28 cellular contexts compared by ENCODE assay signal in the genomic region with DNA sequence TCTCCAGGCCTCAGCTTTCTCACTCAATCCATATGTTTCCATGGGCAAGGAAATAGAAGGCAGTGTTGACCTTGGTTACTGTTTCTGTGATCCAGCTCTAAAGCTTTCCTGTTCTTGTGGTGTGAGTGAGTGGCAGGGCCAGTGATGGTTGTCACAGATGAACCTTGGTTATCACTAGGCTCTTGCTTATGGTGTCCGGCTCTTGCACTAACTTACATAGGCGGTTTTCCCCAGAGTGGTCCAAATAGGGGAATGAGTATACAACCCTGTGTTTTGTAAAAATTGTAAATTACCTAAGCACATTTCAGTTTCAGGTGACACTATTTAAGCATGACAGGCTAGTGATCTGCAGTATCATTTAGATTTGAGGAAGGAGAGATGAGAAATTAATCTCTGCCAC.
"Had no signal": no experiment of that assay in that cellular context is flagged by ENCODE, and none has a peak within 500 bp of the region (broad histone marks: within the 10 kb centered on the region; RNA-seq: fewer than 3 reads in every experiment).

No MANE protein-coding gene starts in this region.

- H3K27me3 Mint-ChIP-seq: activated CD4-positive, alpha-beta T cell treated with anti-CD3 and anti-CD28 coated beads, Interleukin-2, amount 10 ng/mL, durations not matched to agents 24 days and 14 days; activated naive CD4-positive, alpha-beta T cell treated with anti-CD3 and anti-CD28 coated beads, Interleukin-2, amount 50 U/mL, for 24 hours; naive B cell; progenitor cell of endocrine pancreas; stimulated activated naive B cell treated with anti-CD40 and anti-IgM and Interleukin-4, amounts not matched to agents 10 μg/mL and 1 μg/mL and 100 μg/mL, for 72 hours had no signal

- DNase-seq: activated CD4-positive, alpha-beta T cell treated with anti-CD3 and anti-CD28 coated beads, Interleukin-2, amount 10 ng/mL, durations not matched to agents 24 days and 14 days; activated gamma-delta T cell; activated T-cell treated with anti-CD3 and anti-CD28 coated beads for 4 hours; cerebellar nuclear complex; colonic mucosa; effector CD8-positive, alpha-beta T cell; esophagus squamous epithelium; foreskin melanocyte; islet precursor cell; naive B cell; nephron progenitor cell; ovary; retina; stimulated activated CD4-positive, alpha-beta T cell treated with anti-CD3 and anti-CD28 coated beads, Interleukin-1b, Interleukin-23, amount 100 ng/mL, for 48 hours; stimulated activated CD4-positive, alpha-beta T cell treated with anti-CD3 and anti-CD28 coated beads, Interleukin-4, amount 100 ng/mL, for 4 hours; stimulated activated CD8-positive, alpha-beta memory T cell treated with anti-CD3 and anti-CD28 coated beads, Interleukin-4, amount 100 ng/mL, for 48 hours; stimulated activated naive B cell treated with anti-CD40 and anti-IgM and Interleukin-4, amounts not matched to agents 10 μg/mL and 1 μg/mL and 100 μg/mL, for 72 hours; T-helper 1 cell; WERI-Rb-1 had no signal

- H3K4me1 ChIP-seq: colonic mucosa had no signal

- H3K4me3 Mint-ChIP-seq: activated CD4-positive, alpha-beta T cell treated with anti-CD3 and anti-CD28 coated beads, Interleukin-2, amount 10 ng/mL, durations not matched to agents 24 days and 14 days; activated naive CD4-positive, alpha-beta T cell treated with anti-CD3 and anti-CD28 coated beads, Interleukin-2, amount 50 U/mL, for 24 hours; activated T-helper 1 cell treated with anti-CD3 and anti-CD28 coated beads, Interleukin-12 subunit alpha, Interleukin-12 subunit beta, Interleukin-2, Interleukin-4 antibody, amounts not matched to agents 30 ng/mL and 10 ng/mL and 1 ng/mL, durations not matched to agents 14 hours and 24 hours and 36 hours; mesothelial cell of epicardium; nephron progenitor cell; stimulated activated naive B cell treated with anti-CD40 and anti-IgM and Interleukin-4, amounts not matched to agents 10 μg/mL and 1 μg/mL and 100 μg/mL, for 72 hours had no signal

- H3K9me3 Mint-ChIP-seq: activated CD4-positive, alpha-beta T cell treated with anti-CD3 and anti-CD28 coated beads, Interleukin-2, amount 10 ng/mL, durations not matched to agents 24 days and 14 days; activated naive CD4-positive, alpha-beta T cell treated with anti-CD3 and anti-CD28 coated beads, Interleukin-2, amount 50 U/mL, for 24 hours; activated T-helper 1 cell treated with anti-CD3 and anti-CD28 coated beads, Interleukin-12 subunit alpha, Interleukin-12 subunit beta, Interleukin-2, Interleukin-4 antibody, amounts not matched to agents 30 ng/mL and 10 ng/mL and 1 ng/mL, durations not matched to agents 14 hours and 24 hours and 36 hours; naive B cell; stimulated activated naive B cell treated with anti-CD40 and anti-IgM and Interleukin-4, amounts not matched to agents 10 μg/mL and 1 μg/mL and 100 μg/mL, for 72 hours had no signal

- H3K36me3 ChIP-seq: ovary had no signal

- H3K27me3 ChIP-seq: colonic mucosa, esophagus squamous epithelium, hepatocyte, ovary, tibial nerve had no signal

- H3K4me3 ChIP-seq: colonic mucosa, esophagus squamous epithelium, hepatocyte, ovary, smooth muscle cell, tibial nerve had no signal

- H3K27ac ChIP-seq: colonic mucosa, epithelial cell of prostate, esophagus squamous epithelium, hepatocyte, ovary, tibial nerve, WERI-Rb-1 had no signal

- ATAC-seq: activated CD4-positive, CD25-positive, alpha-beta regulatory T cell treated with anti-CD3 and anti-CD28 coated beads, Interleukin-2, amount 50 U/mL, for 24 hours; stimulated activated naive B cell treated with anti-CD40 and anti-IgM and Interleukin-4, amounts not matched to agents 10 μg/mL and 1 μg/mL and 100 μg/mL, for 72 hours had no signal

- H3K27ac Mint-ChIP-seq: activated CD4-positive, alpha-beta T cell treated with anti-CD3 and anti-CD28 coated beads, Interleukin-2, amount 10 ng/mL, durations not matched to agents 24 days and 14 days; activated naive CD4-positive, alpha-beta T cell treated with anti-CD3 and anti-CD28 coated beads, Interleukin-2, amount 50 U/mL, for 24 hours; activated T-helper 1 cell treated with anti-CD3 and anti-CD28 coated beads, Interleukin-12 subunit alpha, Interleukin-12 subunit beta, Interleukin-2, Interleukin-4 antibody, amounts not matched to agents 30 ng/mL and 10 ng/mL and 1 ng/mL, durations not matched to agents 14 hours and 24 hours and 36 hours; mesothelial cell of epicardium; naive B cell; nephron progenitor cell; progenitor cell of endocrine pancreas; stimulated activated naive B cell treated with anti-CD40 and anti-IgM and Interleukin-4, amounts not matched to agents 10 μg/mL and 1 μg/mL and 100 μg/mL, for 72 hours had no signal

- H3K9me3 ChIP-seq: colonic mucosa, esophagus squamous epithelium, ovary, tibial nerve had no signal
